In genomic region chr14:31038521-31039166, GRCh38 we compare ENCODE assay signal across 17 cellular contexts. TPM values are rescaled to one million over a fixed set of nuclear protein-coding genes. Genes with fewer than 3 reads are reported as not detected.
DNase-seq lines count a peak whose midpoint lies in the region; ATAC-seq and TF ChIP-seq lines count a peak whose summit lies in the region.
"Had no signal": no experiment of that assay in that cellular context is flagged by ENCODE, and none has a peak within 500 bp of the region (broad histone marks: within the 10 kb centered on the region; RNA-seq: fewer than 3 reads in every experiment).

No MANE protein-coding gene starts in this region.

- intact Hi-C loops in right lobe of liver (cut with DNase I), result no loop called here

- DNase-seq in LHCN-M2 (ENCODE audit: low read depth) (peak; percentile 29), cardiac fibroblast (ENCODE audit: low read depth in 2 of 2) (peak; percentile 62 to 69), right lobe of liver (no peak), GF-D8 (lab: John Stamatoyannopoulos, UW) (no peak), germinal center (ENCODE audit: low spot score) (no peak), SJCRH30 (no peak)
- DNase-seq in activated CD4-positive, alpha-beta T cell treated with anti-CD3 and anti-CD28 coated beads, Interleukin-2, amount 10 ng/mL, durations not matched to agents 7 days and 5 days, result no peak
- DNase-seq: activated naive CD4-positive, alpha-beta T cell treated with anti-CD3 and anti-CD28 coated beads, Interleukin-2, amount 50 U/mL, for 16 hours; caudate nucleus; HFFc6; natural killer cell; NCI-H1048; NCI-H2171 treated with DMSO at 0.1 percent for 48 hours; stimulated activated CD4-positive, alpha-beta T cell treated with anti-CD3 and anti-CD28 coated beads, Interleukin-2, amount 100 ng/mL, for 48 hours had no signal

- H3K27me3 ChIP-seq in right lobe of liver, result no peaks in the 10 kb centered on the region
- no peaks in the 10 kb centered on the region for H3K27me3 ChIP-seq in SJCRH30
- H3K27me3 ChIP-seq: BLaER1 treated with 17β-estradiol and CSF1 and Interleukin-3, amounts not matched to agents 10 nM and 100 nM had no signal

- no peak overlapping the region for H3K27ac Mint-ChIP-seq in activated CD4-positive, alpha-beta T cell treated with anti-CD3 and anti-CD28 coated beads, Interleukin-2, amount 10 ng/mL, durations not matched to agents 7 days and 5 days
- H3K27ac Mint-ChIP-seq: HFFc6, natural killer cell had no signal

- H3K36me3 ChIP-seq in right lobe of liver (no peaks in the 10 kb centered on the region), SJCRH30 (no peaks in the 10 kb centered on the region)

- CTCF ChIA-PET in activated CD4-positive, alpha-beta T cell treated with anti-CD3 and anti-CD28 coated beads, Interleukin-2, amount 10 ng/mL, durations not matched to agents 7 days and 5 days (lab: Charles Lee), result interaction anchor here (2.1 kb wide), 1 partner anchor 11 kb away, joined by 5 read pairs; no protein-coding TSS in a partner anchor

- no peaks in the 10 kb centered on the region for H3K9me3 ChIP-seq in right lobe of liver
- H3K9me3 ChIP-seq in SJCRH30 (replicated peaks), result no peaks in the 10 kb centered on the region
- H3K9me3 ChIP-seq: BLaER1 treated with 17β-estradiol and CSF1 and Interleukin-3, amounts not matched to agents 10 nM and 100 nM had no signal

- no peaks in the 10 kb centered on the region for H3K27me3 Mint-ChIP-seq in activated CD4-positive, alpha-beta T cell treated with anti-CD3 and anti-CD28 coated beads, Interleukin-2, amount 10 ng/mL, durations not matched to agents 7 days and 5 days

- no peaks in the 10 kb centered on the region for H3K9me3 Mint-ChIP-seq in activated CD4-positive, alpha-beta T cell treated with anti-CD3 and anti-CD28 coated beads, Interleukin-2, amount 10 ng/mL, durations not matched to agents 7 days and 5 days
- H3K9me3 Mint-ChIP-seq: HFFc6, natural killer cell had no signal

- peak overlapping the region in 2 of 3 donors; percentile 61 to 77 for H3K27ac ChIP-seq in right lobe of liver
- no peak overlapping the region for H3K27ac ChIP-seq in SJCRH30
- H3K27ac ChIP-seq: BLaER1 treated with 17β-estradiol and CSF1 and Interleukin-3, amounts not matched to agents 10 nM and 100 nM had no signal

- peaks cover 0 to 17% (median 7%) of the 10 kb centered on the region in 4 donors for H3K4me1 ChIP-seq in right lobe of liver
- no peaks in the 10 kb centered on the region for H3K4me1 ChIP-seq in SJCRH30
- H3K4me1 ChIP-seq: BLaER1 treated with 17β-estradiol and CSF1 and Interleukin-3, amounts not matched to agents 10 nM and 100 nM had no signal

- H3K36me3 Mint-ChIP-seq in activated CD4-positive, alpha-beta T cell treated with anti-CD3 and anti-CD28 coated beads, Interleukin-2, amount 10 ng/mL, durations not matched to agents 7 days and 5 days (ENCODE audit: low read depth), result no peaks in the 10 kb centered on the region
- H3K36me3 Mint-ChIP-seq: natural killer cell had no signal

- H3K4me1 Mint-ChIP-seq in activated CD4-positive, alpha-beta T cell treated with anti-CD3 and anti-CD28 coated beads, Interleukin-2, amount 10 ng/mL, durations not matched to agents 7 days and 5 days, result peaks cover 2% of the 10 kb centered on the region
- H3K4me1 Mint-ChIP-seq: natural killer cell had no signal

- ATAC-seq in GM18868 (IDR thresholded peaks at IDR 0.05; ENCODE audit: unreplicated experiment) (peak; percentile 46), right lobe of liver (peak; percentile 12 to 70 (median 39))
- ATAC-seq: activated CD4-positive, CD25-positive, alpha-beta regulatory T cell treated with anti-CD3 and anti-CD28 coated beads, Interleukin-2, amount 50 U/mL, for 24 hours; natural killer cell had no signal

- no peak overlapping the region for H3K4me3 Mint-ChIP-seq in activated CD4-positive, alpha-beta T cell treated with anti-CD3 and anti-CD28 coated beads, Interleukin-2, amount 10 ng/mL, durations not matched to agents 7 days and 5 days
- H3K4me3 Mint-ChIP-seq: HFFc6, natural killer cell had no signal

- no peak for TF ChIP-seq POLR2A in right lobe of liver (IDR thresholded peaks at IDR 0.05)

- TF ChIP-seq CTCF in cardiac fibroblast (IDR thresholded peaks at IDR 0.05; ENCODE audit: low read depth, low read length) (no peak), right lobe of liver (IDR thresholded peaks at IDR 0.05) (no peak)

- 38% methylated on average over 2 of the region's 3 CpGs for WGBS in right lobe of liver (ENCODE audit: insufficient coverage, low coverage, low lambda C conversion rate, missing lambda C conversion rate)

- POLR2A ChIA-PET in activated CD4-positive, alpha-beta T cell treated with anti-CD3 and anti-CD28 coated beads, Interleukin-2, amount 10 ng/mL, durations not matched to agents 7 days and 5 days (lab: Charles Lee), result interaction anchor here (1.7 kb wide), 1 partner anchor 12 kb away, joined by 4 read pairs; the partner anchor contains the start of gene STRN3

- H3K4me3 ChIP-seq in cardiac fibroblast (replicated peaks in 1 of 2; ENCODE audit: low read depth in 2 of 2, low read length in 2 of 2) (no peak overlapping the region), right lobe of liver (no peak overlapping the region), SJCRH30 (no peak overlapping the region)
- H3K4me3 ChIP-seq: BLaER1 treated with 17β-estradiol and CSF1 and Interleukin-3, amounts not matched to agents 10 nM and 100 nM had no signal

RNA-seq across cellular contexts. Expression of gene STRN3, which starts 12.5 kb away (rescaled TPM):
- total RNA-seq in LHCN-M2 (2014; rRNA removed) (32.1 and 39.0 TPM in 2 replicates), right lobe of liver (10 to 100 TPM; 19.5 to 28.0 (median 21.5) TPM)
- 9.7 TPM for polyA plus RNA-seq in LHCN-M2 (2012)
- total RNA-seq in activated CD4-positive, alpha-beta T cell treated with anti-CD3 and anti-CD28 coated beads, Interleukin-2, amount 10 ng/mL, durations not matched to agents 7 days and 5 days, result 10 to 100 TPM; 20.4 TPM
- total RNA-seq in SJCRH30 (2014; rRNA removed; shearing (Covaris generic)), result 71.0 and 80.9 TPM in 2 replicates

RNA-seq across cellular contexts. Expression of gene AP4S1, which starts 13.2 kb away (rescaled TPM):
- total RNA-seq in LHCN-M2 (2014; rRNA removed), result 8.4 and 15.8 TPM in 2 replicates
- 5.5 TPM for polyA plus RNA-seq in LHCN-M2 (2012)
- 1 to 10 TPM; 2.0 to 5.3 (median 2.5) TPM for total RNA-seq in right lobe of liver
- 1 to 10 TPM; 5.1 to 6.4 TPM for total RNA-seq in activated CD4-positive, alpha-beta T cell treated with anti-CD3 and anti-CD28 coated beads, Interleukin-2, amount 10 ng/mL, durations not matched to agents 7 days and 5 days
- 8.4 and 9.8 TPM in 2 replicates for total RNA-seq in SJCRH30 (2014; rRNA removed; shearing (Covaris generic))

Comparison
In these comparisons a context has a peak if more than half of its experiments do, and no peak if none do; other contexts are left out.
1. DNase-seq: peak in LHCN-M2 (single experiment) and cardiac fibroblast (2 of 2); none in right lobe of liver (0 of 3), GF-D8 (single experiment), activated CD4-positive, alpha-beta T cell treated with anti-CD3 and anti-CD28 coated beads, Interleukin-2, amount 10 ng/mL, durations not matched to agents 7 days and 5 days (single experiment), germinal center (single experiment) and SJCRH30 (0 of 2).